8 cellular contexts compared by ENCODE assay signal in the genomic region with DNA sequence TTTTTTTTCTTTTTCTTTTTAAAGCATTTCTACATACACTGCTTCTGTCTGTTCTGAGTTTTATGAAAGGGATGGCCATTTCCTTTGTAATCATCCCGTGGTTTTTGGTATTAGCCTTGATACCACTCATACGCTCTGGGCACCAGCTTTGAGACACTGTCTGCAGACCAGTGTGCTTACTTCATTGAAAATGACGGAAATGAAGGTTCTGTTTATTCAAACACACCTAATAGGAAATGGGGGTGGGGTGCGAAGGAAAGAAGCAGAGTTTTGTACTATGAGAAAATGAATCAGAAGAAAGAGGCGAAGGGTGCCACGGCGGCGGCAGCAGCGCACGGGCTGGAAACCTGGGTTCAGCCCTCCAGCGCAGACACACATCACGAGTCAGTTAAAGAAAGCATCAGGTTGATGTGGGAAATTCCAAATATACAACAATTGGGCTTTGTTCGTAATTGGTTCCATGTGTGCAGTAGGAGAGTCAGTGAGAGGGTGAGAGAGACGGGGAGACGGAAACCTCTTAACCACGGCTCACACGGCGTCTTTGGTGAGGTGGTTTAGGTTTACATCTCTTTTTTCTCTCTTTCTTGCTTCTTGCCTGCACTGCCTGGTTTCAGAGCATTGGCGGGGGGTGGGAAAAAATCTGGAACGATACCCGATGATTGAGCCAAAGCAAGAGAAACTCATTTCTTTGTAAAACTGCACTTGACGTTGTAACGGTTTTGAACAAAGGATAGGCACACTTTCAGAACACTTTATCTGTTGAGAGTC.
DNase-seq lines count a peak whose midpoint lies in the region; ATAC-seq, FAIRE-seq and TF ChIP-seq lines count a peak whose summit lies in the region.

No MANE protein-coding gene starts in this region.

- H3K4me1 ChIP-seq in liver (ENCODE audit: control insufficient read depth in 4 of 4, insufficient read depth in 4 of 4, low read length in 3 of 4) (peaks cover 0 to 1% (median 0%) of the 10 kb centered on the region in 4 donors), HepG2 (ENCODE audit: insufficient read depth, low read length) (no peaks in the 10 kb centered on the region)

- no TSS peak for BruUV-seq in HepG2 (replicated peaks; lab: Mats Ljungman, UMichigan)

- no peak for FAIRE-seq in HepG2 (lab: Jason Lieb, UNC)

- H3K4me3 Mint-ChIP-seq in brain, result peak overlapping the region in 4 of 5 experiments; percentile 45 to 78 (median 76)
- peak overlapping the region; percentile 55 to 90 (median 80) for H3K4me3 Mint-ChIP-seq in naive B cell
- no peak overlapping the region for H3K4me3 Mint-ChIP-seq in progenitor cell of endocrine pancreas (ENCODE audit: low read depth)

- no peaks in the 10 kb centered on the region for H4K20me1 ChIP-seq in HepG2 (ENCODE audit: insufficient read depth, low read length)

- H2AFZ ChIP-seq in HepG2 (ENCODE audit: low read length), result no peak overlapping the region

- H3K9me3 ChIP-seq in liver (ENCODE audit: control insufficient read depth in 4 of 4, low read length in 3 of 4), result no peaks in the 10 kb centered on the region
- H3K9me3 ChIP-seq in HepG2 (ENCODE audit: low read length), result no peaks in the 10 kb centered on the region

- H3K36me3 Mint-ChIP-seq in brain, result no peaks in the 10 kb centered on the region
- no peaks in the 10 kb centered on the region for H3K36me3 Mint-ChIP-seq in naive B cell
- no peaks in the 10 kb centered on the region for H3K36me3 Mint-ChIP-seq in progenitor cell of endocrine pancreas (ENCODE audit: insufficient read depth)

- H3K9me3 Mint-ChIP-seq in brain (no peaks in the 10 kb centered on the region), naive B cell (peaks cover 0 to 7% (median 0%) of the 10 kb centered on the region in 7 donors), progenitor cell of endocrine pancreas (ENCODE audit: low read depth) (no peaks in the 10 kb centered on the region)

- ATAC-seq in HepG2 (no peak), naive B cell (ENCODE audit: low read depth in 2 of 2) (peak; percentile 75 to 80)

- H3K4me2 ChIP-seq in HepG2 (ENCODE audit: low read depth, low read length), result no peak overlapping the region

- CTCF ChIA-PET in HepG2 (lab: Yijun Ruan, JAX; ENCODE audit: low intra/inter-chr PET ratio, low total read pairs), result no interaction called here

- H3K27ac ChIP-seq in liver (ENCODE audit: low read depth in 1 of 2, low read length in 2 of 2) (peak overlapping the region; percentile 11 to 42), HepG2 (ENCODE audit: extremely low read length, insufficient read depth, low read length) (no peak overlapping the region)

- 45% methylated on average over 23 of the region's 23 CpGs for WGBS in liver
- 46% methylated on average over 23 of the region's 23 CpGs for whole genome bisulfite sequencing in HepG2 (ENCODE audit: low lambda C conversion rate)

- H3K27ac Mint-ChIP-seq in brain (peak overlapping the region; percentile 12 to 92 (median 81)), naive B cell (peak overlapping the region in 5 of 6 donors; percentile 14 to 78 (median 52)), progenitor cell of endocrine pancreas (no peak overlapping the region)

- H3K4me3 ChIP-seq in liver (ENCODE audit: low read depth in 1 of 3, low read length in 3 of 3), result no peak overlapping the region
- H3K4me3 ChIP-seq in HepG2 (replicated peaks in 1 of 3; ENCODE audit: insufficient read depth in 1 of 3, low read depth in 2 of 3, low read length in 3 of 3), result no peak overlapping the region

- TF ChIP-seq CTCF in liver (IDR thresholded peaks at IDR 0.05; ENCODE audit: low read depth, low read length, missing input control) (no peak), HepG2 (CRISPR knock-in tag; IDR thresholded peaks at IDR 0.05) (no peak), brain (conservative IDR thresholded peaks at IDR 0.05) (no peak), progenitor cell of endocrine pancreas (IDR thresholded peaks at IDR 0.05; ENCODE audit: unreplicated experiment) (no peak)

- in situ Hi-C loops in HepG2 (cut with HindIII; ENCODE audit: extremely low pct_ligation_motif_present, low pct_unique_long_range_greater_than_20kb), result no loop called here

- intact Hi-C loops in HepG2 (cut with micrococcal nuclease; ENCODE audit: unreplicated experiment), result no loop called here

- H3K36me3 ChIP-seq in liver (ENCODE audit: control insufficient read depth in 4 of 4, insufficient read depth in 3 of 4, low read depth in 1 of 4, low read length in 3 of 4) (no peaks in the 10 kb centered on the region), HepG2 (replicated peaks in 1 of 2; ENCODE audit: control insufficient read depth in 1 of 2, insufficient read depth in 2 of 2, low read length in 2 of 2) (no peaks in the 10 kb centered on the region)

- TF ChIP-seq EP300 in HepG2 (IDR thresholded peaks at IDR 0.05; ENCODE audit: low read depth in 2 of 2, low read length in 2 of 2), result no peak
- no peak for TF ChIP-seq EP300 in HepG2 (CRISPR knock-in tag; IDR thresholded peaks at IDR 0.05; ENCODE audit: borderline replicate concordance)

- H3K27me3 Mint-ChIP-seq in brain (peaks cover 3% of the 10 kb centered on the region), naive B cell (peaks cover 32 to 64% (median 54%) of the 10 kb centered on the region in 3 donors), progenitor cell of endocrine pancreas (peaks cover 57% of the 10 kb centered on the region)

- H3K4me1 Mint-ChIP-seq in brain (peaks cover 84% of the 10 kb centered on the region), naive B cell (peaks cover 14 to 31% (median 15%) of the 10 kb centered on the region in 3 donors), progenitor cell of endocrine pancreas (ENCODE audit: low read depth) (peaks cover 16% of the 10 kb centered on the region)

- H3K27me3 ChIP-seq in liver (ENCODE audit: control insufficient read depth in 4 of 4, insufficient read depth in 4 of 4, low read length in 3 of 4) (no peaks in the 10 kb centered on the region), HepG2 (ENCODE audit: control insufficient read depth in 1 of 2, insufficient read depth in 2 of 2, low read length in 2 of 2) (peaks cover 1 to 10% of the 10 kb centered on the region in 2 experiments; a peak in 2 of 5 replicates)

- H3K9ac ChIP-seq in liver (ENCODE audit: low read depth in 1 of 2, low read length in 2 of 2), result no peak overlapping the region
- no peak overlapping the region for H3K9ac ChIP-seq in HepG2 (ENCODE audit: insufficient read depth, low read depth, low read length)

- no peak for TF ChIP-seq RAD21 in liver (IDR thresholded peaks at IDR 0.05)
- no peak for TF ChIP-seq RAD21 in HepG2 (CRISPR knock-in tag; IDR thresholded peaks at IDR 0.05)

- no peak for DNase-seq in HepG2 (ENCODE audit: low spot score)
- DNase-seq in T1000 (lab: John Stamatoyannopoulos, UW), result peak; percentile 74
- DNase-seq in naive B cell, result no peak
- peak; percentile 79 for DNase-seq in stimulated activated naive CD4-positive, alpha-beta T cell treated with Interleukin-2 at 50 U/mL for 16 hours (lab: John Stamatoyannopoulos, UW)
- no peak for DNase-seq in NCI-H524 treated with DMSO at 0.1 percent for 48 hours (lab: John Stamatoyannopoulos, UW)
- DNase-seq in progenitor cell of endocrine pancreas (ENCODE audit: low spot score, unreplicated experiment), result no peak

- H3K79me2 ChIP-seq in HepG2 (ENCODE audit: insufficient read depth, low read length), result no peaks in the 10 kb centered on the region

- TF ChIP-seq POLR2A in HepG2 (IDR thresholded peaks at IDR 0.05; ENCODE audit: insufficient read depth in 1 of 2, low read depth in 2 of 2, low read length in 2 of 2), result no peak

- POLR2A ChIA-PET in HepG2 (lab: Yijun Ruan, JAX), result no interaction called here

TF ChIP-seq in liver, 16 proteins besides CTCF, POLR2A, EP300 and RAD21:
- no peak for TF ChIP-seq NR2F2 (IDR thresholded peaks at IDR 0.05)
- no peak for TF ChIP-seq SP1 (IDR thresholded peaks at IDR 0.05)
- no peak for TF ChIP-seq HNF4A (conservative IDR thresholded peaks at IDR 0.05)
- TF ChIP-seq, protein P1, sequence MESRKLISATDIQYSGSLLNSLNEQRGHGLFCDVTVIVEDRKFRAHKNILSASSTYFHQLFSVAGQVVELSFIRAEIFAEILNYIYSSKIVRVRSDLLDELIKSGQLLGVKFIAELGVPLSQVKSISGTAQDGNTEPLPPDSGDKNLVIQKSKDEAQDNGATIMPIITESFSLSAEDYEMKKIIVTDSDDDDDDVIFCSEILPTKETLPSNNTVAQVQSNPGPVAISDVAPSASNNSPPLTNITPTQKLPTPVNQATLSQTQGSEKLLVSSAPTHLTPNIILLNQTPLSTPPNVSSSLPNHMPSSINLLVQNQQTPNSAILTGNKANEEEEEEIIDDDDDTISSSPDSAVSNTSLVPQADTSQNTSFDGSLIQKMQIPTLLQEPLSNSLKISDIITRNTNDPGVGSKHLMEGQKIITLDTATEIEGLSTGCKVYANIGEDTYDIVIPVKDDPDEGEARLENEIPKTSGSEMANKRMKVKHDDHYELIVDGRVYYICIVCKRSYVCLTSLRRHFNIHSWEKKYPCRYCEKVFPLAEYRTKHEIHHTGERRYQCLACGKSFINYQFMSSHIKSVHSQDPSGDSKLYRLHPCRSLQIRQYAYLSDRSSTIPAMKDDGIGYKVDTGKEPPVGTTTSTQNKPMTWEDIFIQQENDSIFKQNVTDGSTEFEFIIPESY (IDR thresholded peaks at IDR 0.05), result no peak
- TF ChIP-seq RXRA (IDR thresholded peaks at IDR 0.05), result no peak
- TF ChIP-seq FOXA1 (IDR thresholded peaks at IDR 0.05), result no peak
- no peak for TF ChIP-seq TAF1 (conservative IDR thresholded peaks at IDR 0.05)

TF ChIP-seq in HepG2, 621 proteins besides CTCF, POLR2A, EP300 and RAD21 (continues in another document):
- TF ChIP-seq SKI (IDR thresholded peaks at IDR 0.05; ENCODE audit: partially characterized antibody), result no peak
- no peak for TF ChIP-seq CBX1 (IDR thresholded peaks at IDR 0.05; ENCODE audit: low read depth)
- TF ChIP-seq, protein P2, sequence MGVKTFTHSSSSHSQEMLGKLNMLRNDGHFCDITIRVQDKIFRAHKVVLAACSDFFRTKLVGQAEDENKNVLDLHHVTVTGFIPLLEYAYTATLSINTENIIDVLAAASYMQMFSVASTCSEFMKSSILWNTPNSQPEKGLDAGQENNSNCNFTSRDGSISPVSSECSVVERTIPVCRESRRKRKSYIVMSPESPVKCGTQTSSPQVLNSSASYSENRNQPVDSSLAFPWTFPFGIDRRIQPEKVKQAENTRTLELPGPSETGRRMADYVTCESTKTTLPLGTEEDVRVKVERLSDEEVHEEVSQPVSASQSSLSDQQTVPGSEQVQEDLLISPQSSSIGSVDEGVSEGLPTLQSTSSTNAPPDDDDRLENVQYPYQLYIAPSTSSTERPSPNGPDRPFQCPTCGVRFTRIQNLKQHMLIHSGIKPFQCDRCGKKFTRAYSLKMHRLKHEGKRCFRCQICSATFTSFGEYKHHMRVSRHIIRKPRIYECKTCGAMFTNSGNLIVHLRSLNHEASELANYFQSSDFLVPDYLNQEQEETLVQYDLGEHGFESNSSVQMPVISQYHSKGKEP (CRISPR knock-in tag; IDR thresholded peaks at IDR 0.05), result no peak

Comparison
In these comparisons a context has a peak if more than half of its experiments do, and no peak if none do; other contexts are left out.
1. DNase-seq: peak in T1000 (single experiment) and stimulated activated naive CD4-positive, alpha-beta T cell treated with Interleukin-2 at 50 U/mL for 16 hours (single experiment); none in HepG2 (single experiment), naive B cell (single experiment), NCI-H524 treated with DMSO at 0.1 percent for 48 hours (single experiment) and progenitor cell of endocrine pancreas (single experiment).